Comparison of ENCODE assay signal across 34 cellular contexts in genomic region chr14:38959021-38959420, GRCh38.
"Had no signal": no experiment of that assay in that cellular context is flagged by ENCODE, and none has a peak within 500 bp of the region (broad histone marks: within the 10 kb centered on the region; RNA-seq: fewer than 3 reads in every experiment).

No MANE protein-coding gene starts in this region.

- H3K36me3 Mint-ChIP-seq: activated CD8-positive, alpha-beta memory T cell treated with anti-CD3 and anti-CD28 coated beads, Interleukin-2, amount 10 ng/mL, durations not matched to agents 7 days and 5 days; activated naive CD4-positive, alpha-beta T cell treated with anti-CD3 and anti-CD28 coated beads, Interleukin-2, amount 10 ng/mL, durations not matched to agents 7 days and 5 days; activated naive CD4-positive, alpha-beta T cell treated with anti-CD3 and anti-CD28 coated beads, Interleukin-2, amount 50 U/mL, for 24 hours; activated naive CD8-positive, alpha-beta T cell; activated naive CD8-positive, alpha-beta T cell treated with anti-CD3 and anti-CD28 coated beads, Interleukin-2, amount 10 ng/mL, durations not matched to agents 7 days and 5 days had no signal

- H3K4me1 Mint-ChIP-seq: activated B cell treated with CpG ODN at 0.5 μM for 24 hours; activated CD4-positive, alpha-beta memory T cell treated with anti-CD3 and anti-CD28 coated beads, Interleukin-2, amount 10 ng/mL, durations not matched to agents 7 days and 5 days; activated CD4-positive, alpha-beta T cell treated with anti-CD3 and anti-CD28 coated beads, Interleukin-2, amount 10 ng/mL, durations not matched to agents 24 days and 14 days; activated CD8-positive, alpha-beta memory T cell treated with anti-CD3 and anti-CD28 coated beads, Interleukin-2, amount 10 ng/mL, durations not matched to agents 7 days and 5 days; activated naive CD4-positive, alpha-beta T cell treated with anti-CD3 and anti-CD28 coated beads, Interleukin-2, amount 10 ng/mL, durations not matched to agents 7 days and 5 days; activated naive CD4-positive, alpha-beta T cell treated with anti-CD3 and anti-CD28 coated beads, Interleukin-2, amount 50 U/mL, for 24 hours; activated naive CD8-positive, alpha-beta T cell treated with anti-CD3 and anti-CD28 coated beads, Interleukin-2, amount 10 ng/mL, durations not matched to agents 7 days and 5 days; activated naive CD8-positive, alpha-beta T cell treated with anti-CD3 and anti-CD28 coated beads, Interleukin-2, amount 50 U/mL, for 24 hours had no signal

- H3K27ac ChIP-seq: ascending aorta, body of pancreas, brain microvascular endothelial cell, breast epithelium, VCaP had no signal

- ATAC-seq: activated CD8-positive, alpha-beta memory T cell treated with anti-CD3 and anti-CD28 coated beads, Interleukin-2, amount 10 ng/mL, durations not matched to agents 7 days and 5 days; activated CD8-positive, alpha-beta T cell treated with anti-CD3 and anti-CD28 coated beads, Interleukin-2, amount 10 ng/mL, durations not matched to agents 7 days and 5 days; activated naive CD8-positive, alpha-beta T cell treated with anti-CD3 and anti-CD28 coated beads, Interleukin-2, amount 50 U/mL, for 24 hours; body of pancreas had no signal

- H3K27me3 ChIP-seq: ascending aorta, body of pancreas, brain microvascular endothelial cell, breast epithelium had no signal

- H3K27ac Mint-ChIP-seq: activated B cell treated with CpG ODN at 0.5 μM for 24 hours; activated CD4-positive, alpha-beta memory T cell treated with anti-CD3 and anti-CD28 coated beads, Interleukin-2, amount 10 ng/mL, durations not matched to agents 7 days and 5 days; activated CD4-positive, alpha-beta T cell treated with anti-CD3 and anti-CD28 coated beads, Interleukin-2, amount 10 ng/mL, durations not matched to agents 24 days and 14 days; activated CD8-positive, alpha-beta memory T cell treated with anti-CD3 and anti-CD28 coated beads, Interleukin-2, amount 10 ng/mL, durations not matched to agents 7 days and 5 days; activated CD8-positive, alpha-beta T cell treated with anti-CD3 and anti-CD28 coated beads, Interleukin-2, amount 10 ng/mL, durations not matched to agents 7 days and 5 days; activated naive CD4-positive, alpha-beta T cell treated with anti-CD3 and anti-CD28 coated beads, Interleukin-2, amount 10 ng/mL, durations not matched to agents 7 days and 5 days; activated naive CD4-positive, alpha-beta T cell treated with anti-CD3 and anti-CD28 coated beads, Interleukin-2, amount 50 U/mL, for 24 hours; activated naive CD8-positive, alpha-beta T cell; activated naive CD8-positive, alpha-beta T cell treated with anti-CD3 and anti-CD28 coated beads, Interleukin-2, amount 10 ng/mL, durations not matched to agents 7 days and 5 days; activated naive CD8-positive, alpha-beta T cell treated with anti-CD3 and anti-CD28 coated beads, Interleukin-2, amount 50 U/mL, for 24 hours; activated T-cell treated with anti-CD3 and anti-CD28 coated beads, Interleukin-2, amount 50 U/mL, for 24 hours; activated T-helper 2 cell treated with anti-CD3 and anti-CD28 coated beads, Interferon-gamma antibody, Interleukin-2, Interleukin-4, amounts not matched to agents 10 μg/mL and 5 μg/mL and 100 μg/mL, durations not matched to agents 14 hours and 24 hours and 36 hours; T-helper 1 cell treated with Interleukin-12 subunit alpha and Interleukin-12 subunit beta and Interleukin-4 antibody, amounts not matched to agents 30 μg/mL and 1 μg/mL, for 36 hours; T-helper 2 cell treated with Interferon-gamma antibody and Interleukin-4, amounts not matched to agents 5 μg/mL and 100 μg/mL, for 36 hours had no signal

- DNase-seq: activated B cell treated with CpG ODN at 0.5 μM for 24 hours; activated CD4-positive, alpha-beta memory T cell treated with anti-CD3 and anti-CD28 coated beads, Interleukin-2, amount 10 ng/mL, durations not matched to agents 7 days and 5 days; activated CD4-positive, alpha-beta T cell treated with anti-CD3 and anti-CD28 coated beads for 4 hours; activated CD4-positive, alpha-beta T cell treated with anti-CD3 and anti-CD28 coated beads, Interleukin-2, amount 10 ng/mL, durations not matched to agents 24 days and 14 days; activated CD4-positive, alpha-beta T cell treated with anti-CD3 and anti-CD28 coated beads, Interleukin-2, amount 50 U/mL, for 48 hours; activated CD4-positive, CD25-positive, alpha-beta regulatory T cell treated with anti-CD3 and anti-CD28 coated beads, Interleukin-2, amount 50 U/mL, for 72 hours; activated CD8-positive, alpha-beta memory T cell treated with anti-CD3 and anti-CD28 coated beads for 24 hours; activated CD8-positive, alpha-beta memory T cell treated with anti-CD3 and anti-CD28 coated beads, Interleukin-2, amount 10 ng/mL, durations not matched to agents 7 days and 5 days; activated CD8-positive, alpha-beta memory T cell treated with anti-CD3 and anti-CD28 coated beads, Interleukin-2, amount 50 U/mL, for 48 hours; activated CD8-positive, alpha-beta T cell treated with anti-CD3 and anti-CD28 coated beads, Interleukin-2, amount 10 ng/mL, durations not matched to agents 7 days and 5 days; activated effector memory CD4-positive, alpha-beta T cell treated with Interleukin-2 at 50 U/mL for 16 hours; activated gamma-delta T cell; activated naive CD4-positive, alpha-beta T cell treated with anti-CD3 and anti-CD28 coated beads, Interleukin-2, amount 10 ng/mL, durations not matched to agents 7 days and 5 days; activated naive CD4-positive, alpha-beta T cell treated with Interleukin-2 at 50 U/mL for 16 hours; activated naive CD8-positive, alpha-beta T cell treated with anti-CD3 and anti-CD28 coated beads, Interleukin-2, amount 10 ng/mL, durations not matched to agents 7 days and 5 days; activated naive CD8-positive, alpha-beta T cell treated with anti-CD3 and anti-CD28 coated beads, Interleukin-2, amount 50 U/mL, for 24 hours; activated T-cell treated with anti-CD3 and anti-CD28 coated beads, Interleukin-2, amount 50 U/mL, for 24 hours; activated T-cell treated with anti-CD3 and anti-CD28 coated beads, Interleukin-2, amount 50 U/mL, for 48 hours; amygdala; anterior cingulate cortex; body of pancreas; brain microvascular endothelial cell; central memory CD4-positive, alpha-beta T cell; T-helper 1 cell; T-helper 2 cell; T-helper 9 cell had no signal

- H3K4me3 ChIP-seq: ascending aorta, body of pancreas, breast epithelium had no signal

- H3K4me1 ChIP-seq: ascending aorta, body of pancreas, breast epithelium had no signal

- H3K27me3 Mint-ChIP-seq: activated CD8-positive, alpha-beta memory T cell treated with anti-CD3 and anti-CD28 coated beads, Interleukin-2, amount 10 ng/mL, durations not matched to agents 7 days and 5 days; activated naive CD4-positive, alpha-beta T cell treated with anti-CD3 and anti-CD28 coated beads, Interleukin-2, amount 10 ng/mL, durations not matched to agents 7 days and 5 days; activated naive CD4-positive, alpha-beta T cell treated with anti-CD3 and anti-CD28 coated beads, Interleukin-2, amount 50 U/mL, for 24 hours; activated naive CD8-positive, alpha-beta T cell treated with anti-CD3 and anti-CD28 coated beads, Interleukin-2, amount 10 ng/mL, durations not matched to agents 7 days and 5 days had no signal

- H3K36me3 ChIP-seq: ascending aorta, brain microvascular endothelial cell, breast epithelium had no signal

- H3K4me3 Mint-ChIP-seq: activated B cell treated with CpG ODN at 0.5 μM for 24 hours; activated CD4-positive, alpha-beta memory T cell treated with anti-CD3 and anti-CD28 coated beads, Interleukin-2, amount 10 ng/mL, durations not matched to agents 7 days and 5 days; activated CD4-positive, alpha-beta T cell treated with anti-CD3 and anti-CD28 coated beads, Interleukin-2, amount 10 ng/mL, durations not matched to agents 24 days and 14 days; activated CD8-positive, alpha-beta memory T cell treated with anti-CD3 and anti-CD28 coated beads, Interleukin-2, amount 10 ng/mL, durations not matched to agents 7 days and 5 days; activated CD8-positive, alpha-beta T cell treated with anti-CD3 and anti-CD28 coated beads, Interleukin-2, amount 10 ng/mL, durations not matched to agents 7 days and 5 days; activated naive CD4-positive, alpha-beta T cell treated with anti-CD3 and anti-CD28 coated beads, Interleukin-2, amount 10 ng/mL, durations not matched to agents 7 days and 5 days; activated naive CD4-positive, alpha-beta T cell treated with anti-CD3 and anti-CD28 coated beads, Interleukin-2, amount 50 U/mL, for 24 hours; activated naive CD8-positive, alpha-beta T cell; activated naive CD8-positive, alpha-beta T cell treated with anti-CD3 and anti-CD28 coated beads, Interleukin-2, amount 10 ng/mL, durations not matched to agents 7 days and 5 days; activated naive CD8-positive, alpha-beta T cell treated with anti-CD3 and anti-CD28 coated beads, Interleukin-2, amount 50 U/mL, for 24 hours; activated T-cell treated with anti-CD3 and anti-CD28 coated beads, Interleukin-2, amount 50 U/mL, for 24 hours; T-helper 1 cell treated with Interleukin-12 subunit alpha and Interleukin-12 subunit beta and Interleukin-4 antibody, amounts not matched to agents 30 μg/mL and 1 μg/mL, for 36 hours; T-helper 2 cell treated with Interferon-gamma antibody and Interleukin-4, amounts not matched to agents 5 μg/mL and 100 μg/mL, for 36 hours had no signal

- H3K9me3 ChIP-seq: ascending aorta, body of pancreas, breast epithelium had no signal

- H3K9me3 Mint-ChIP-seq: activated B cell treated with CpG ODN at 0.5 μM for 24 hours; activated CD4-positive, alpha-beta memory T cell treated with anti-CD3 and anti-CD28 coated beads, Interleukin-2, amount 10 ng/mL, durations not matched to agents 7 days and 5 days; activated CD4-positive, alpha-beta T cell treated with anti-CD3 and anti-CD28 coated beads, Interleukin-2, amount 10 ng/mL, durations not matched to agents 24 days and 14 days; activated naive CD4-positive, alpha-beta T cell treated with anti-CD3 and anti-CD28 coated beads, Interleukin-2, amount 10 ng/mL, durations not matched to agents 7 days and 5 days; activated naive CD4-positive, alpha-beta T cell treated with anti-CD3 and anti-CD28 coated beads, Interleukin-2, amount 50 U/mL, for 24 hours; activated naive CD8-positive, alpha-beta T cell treated with anti-CD3 and anti-CD28 coated beads, Interleukin-2, amount 10 ng/mL, durations not matched to agents 7 days and 5 days; activated naive CD8-positive, alpha-beta T cell treated with anti-CD3 and anti-CD28 coated beads, Interleukin-2, amount 50 U/mL, for 24 hours; activated T-cell treated with anti-CD3 and anti-CD28 coated beads, Interleukin-2, amount 50 U/mL, for 24 hours; activated T-helper 2 cell treated with anti-CD3 and anti-CD28 coated beads, Interferon-gamma antibody, Interleukin-2, Interleukin-4, amounts not matched to agents 10 μg/mL and 5 μg/mL and 100 μg/mL, durations not matched to agents 14 hours and 24 hours and 36 hours; T-helper 1 cell treated with Interleukin-12 subunit alpha and Interleukin-12 subunit beta and Interleukin-4 antibody, amounts not matched to agents 30 μg/mL and 1 μg/mL, for 36 hours; T-helper 2 cell treated with Interferon-gamma antibody and Interleukin-4, amounts not matched to agents 5 μg/mL and 100 μg/mL, for 36 hours had no signal
